22 cellular contexts compared by ENCODE assay signal in genomic region chr1:6163973-6164617, GRCh38.
"Had no signal": no experiment of that assay in that cellular context is flagged by ENCODE, and none has a peak within 500 bp of the region (broad histone marks: within the 10 kb centered on the region; RNA-seq: fewer than 3 reads in every experiment).

No MANE protein-coding gene starts in this region.

- ATAC-seq: activated CD4-positive, alpha-beta T cell treated with anti-CD3 and anti-CD28 coated beads for 36 hours; activated T-cell treated with anti-CD3 and anti-CD28 coated beads, Interleukin-2, amount 50 U/mL, for 4 hours; mucosa of descending colon; stimulated activated memory B cell treated with anti-CD40 and anti-IgM and Interleukin-4, amounts not matched to agents 10 μg/mL and 1 μg/mL and 100 μg/mL, for 72 hours had no signal

- H3K27ac ChIP-seq: adrenal gland, breast epithelium, colonic mucosa, esophagus muscularis mucosa, left ventricle myocardium inferior, sigmoid colon, stomach, testis, uterus had no signal

- DNase-seq: activated B cell treated with CpG ODN at 0.5 μM for 24 hours; activated CD4-positive, alpha-beta T cell treated with anti-CD3 and anti-CD28 coated beads for 36 hours; activated CD4-positive, alpha-beta T cell treated with anti-CD3 and anti-CD28 coated beads, Interleukin-2, amount 50 U/mL, for 48 hours; activated CD8-positive, alpha-beta memory T cell treated with anti-CD3 and anti-CD28 coated beads, Interleukin-2, amount 50 U/mL, for 48 hours; activated naive CD4-positive, alpha-beta T cell; activated T-cell treated with anti-CD3 and anti-CD28 coated beads, Interleukin-2, amount 50 U/mL, for 4 hours; adrenal gland; colonic mucosa; glutamatergic neuron; left ventricle myocardium inferior; mammary epithelial cell; mucosa of descending colon; retina; sigmoid colon; stimulated activated CD4-positive, alpha-beta T cell treated with anti-CD3 and anti-CD28 coated beads, Interleukin-15, amount 100 ng/mL, for 24 hours; stomach; testis; trophoblast cell; uterus had no signal
